ENCODE assay signal across 1 cellular context in the genomic region with DNA sequence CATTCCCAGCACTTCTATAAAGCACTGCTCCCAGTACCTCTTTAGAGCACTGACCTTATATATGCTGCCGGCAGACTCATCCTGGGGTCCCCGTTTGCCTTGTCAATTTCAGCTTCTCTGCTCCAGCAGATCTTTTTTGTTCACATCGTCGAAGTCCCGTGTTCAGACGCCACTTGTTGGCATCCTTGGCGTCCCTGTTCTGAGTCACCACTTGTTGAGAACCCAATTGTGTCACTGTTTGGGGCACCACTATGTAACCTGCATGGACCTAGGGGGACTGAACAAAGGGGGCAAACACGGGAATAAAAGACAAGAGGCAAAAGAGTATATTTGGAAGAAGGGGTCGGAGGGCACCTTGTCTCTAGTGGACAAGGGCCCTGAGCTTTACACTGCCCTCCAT.
TF ChIP-seq lines count a peak whose summit lies in the region.

No MANE protein-coding gene starts in this region.

TF ChIP-seq in GM23338, 12 proteins besides CTCF, POLR2A, EP300 and RAD21 (continued from another document):
- TF ChIP-seq EZH2phosphoT487 (IDR thresholded peaks at IDR 0.05; ENCODE audit: unreplicated experiment) (no peak), POLR2AphosphoS5 (IDR thresholded peaks at IDR 0.05; ENCODE audit: low read depth) (peak; percentile 31; the same call in 1 of the 2 replicates)
